In the genomic region with DNA sequence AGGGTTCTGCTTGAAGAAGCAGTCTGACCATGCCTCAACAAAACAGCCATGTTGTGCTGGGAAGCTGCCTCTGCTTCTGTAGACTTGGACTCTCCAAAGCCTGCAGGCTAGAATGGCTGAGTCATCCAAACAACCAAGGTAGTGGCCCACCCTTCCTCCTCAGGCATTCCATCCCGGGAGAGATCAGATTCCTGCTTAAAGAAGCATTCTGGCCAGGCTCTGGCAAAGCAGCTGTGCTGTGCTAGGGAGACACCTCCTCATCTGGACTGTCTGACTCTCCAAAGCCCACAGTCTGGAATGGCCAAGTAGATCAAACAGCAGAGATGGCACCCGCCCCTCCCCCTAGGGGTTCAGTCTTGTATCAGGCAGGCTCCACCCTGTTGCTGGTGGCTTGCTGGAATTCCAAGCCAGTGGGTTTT, we compare ENCODE assay signal across 9 cellular contexts. TPM values are rescaled to one million over a fixed set of nuclear protein-coding genes. Genes with fewer than 3 reads are reported as not detected.
A peak's percentile ranks its signal among the peaks of the same experiment; 100 is the strongest.
DNase-seq lines count a peak whose midpoint lies in the region; ATAC-seq and TF ChIP-seq lines count a peak whose summit lies in the region.
"Had no signal": no experiment of that assay in that cellular context is flagged by ENCODE, and none has a peak within 500 bp of the region (broad histone marks: within the 10 kb centered on the region; RNA-seq: fewer than 3 reads in every experiment).

No MANE protein-coding gene starts in this region.

- H3K27ac ChIP-seq in effector memory CD4-positive, alpha-beta T cell (ENCODE audit: insufficient read depth, low read length, poor library complexity, severe bottlenecking) = no peak overlapping the region

- ATAC-seq in HG02981 (IDR thresholded peaks at IDR 0.05; ENCODE audit: unreplicated experiment) (no peak), HG03039 (IDR thresholded peaks at IDR 0.05; ENCODE audit: unreplicated experiment) (no peak)

- no peaks in the 10 kb centered on the region for H3K27me3 ChIP-seq in effector memory CD4-positive, alpha-beta T cell (replicated peaks; ENCODE audit: control insufficient read depth, insufficient read depth, low read length, poor library complexity, severe bottlenecking)

- no peak for TF ChIP-seq CTCF in fibroblast of the aortic adventitia (IDR thresholded peaks at IDR 0.05; ENCODE audit: insufficient read depth, low read length)
- no peak for TF ChIP-seq CTCF in GM20000 (IDR thresholded peaks at IDR 0.05; ENCODE audit: extremely low read depth, missing control alignments)

- no peak overlapping the region for H3K4me3 ChIP-seq in fibroblast of the aortic adventitia (ENCODE audit: low read depth, low read length)
- no peak overlapping the region for H3K4me3 ChIP-seq in skeletal muscle cell (ENCODE audit: low read depth, low read length)
- no peak overlapping the region for H3K4me3 ChIP-seq in effector memory CD4-positive, alpha-beta T cell (ENCODE audit: insufficient read depth, low read depth, low read length, poor library complexity, severe bottlenecking)

- no peaks in the 10 kb centered on the region for H3K9me3 ChIP-seq in effector memory CD4-positive, alpha-beta T cell (ENCODE audit: control insufficient read depth, low read length)

- no peaks in the 10 kb centered on the region for H3K4me1 ChIP-seq in effector memory CD4-positive, alpha-beta T cell (ENCODE audit: control insufficient read depth, insufficient read depth, low read length, poor library complexity, severe bottlenecking)

- H3K36me3 ChIP-seq in effector memory CD4-positive, alpha-beta T cell (ENCODE audit: control insufficient read depth, insufficient read depth, low read length) = no peaks in the 10 kb centered on the region

- DNase-seq in GM04503 (ENCODE audit: low read depth) (peak; percentile 81), SHP77 treated with DMSO at 0.1 percent for 48 hours (lab: John Stamatoyannopoulos, UW) (peak; percentile 47), fibroblast of the aortic adventitia (ENCODE audit: low read depth) (peak; percentile 95), skeletal muscle cell (ENCODE audit: low read depth) (peak; percentile 81), GM20000 (ENCODE audit: low spot score) (no peak)
- DNase-seq in effector memory CD4-positive, alpha-beta T cell = no peak
- DNase-seq: KG1 had no signal

RNA-seq across cellular contexts. Expression of a gene that starts 38.3 kb away (rescaled TPM):
- 6.9 and 24.0 TPM in 2 replicates for total RNA-seq in fibroblast of the aortic adventitia (ENCODE audit: low replicate concordance)

Comparison
In these comparisons a context has a peak if more than half of its experiments do, and no peak if none do; other contexts are left out.
1. DNase-seq: peak in GM04503 (single experiment), SHP77 treated with DMSO at 0.1 percent for 48 hours (single experiment), fibroblast of the aortic adventitia (single experiment) and skeletal muscle cell (single experiment); none in effector memory CD4-positive, alpha-beta T cell (0 of 3) and GM20000 (single experiment).